Comparison of ENCODE assay signal across 8 cellular contexts in the genomic region with DNA sequence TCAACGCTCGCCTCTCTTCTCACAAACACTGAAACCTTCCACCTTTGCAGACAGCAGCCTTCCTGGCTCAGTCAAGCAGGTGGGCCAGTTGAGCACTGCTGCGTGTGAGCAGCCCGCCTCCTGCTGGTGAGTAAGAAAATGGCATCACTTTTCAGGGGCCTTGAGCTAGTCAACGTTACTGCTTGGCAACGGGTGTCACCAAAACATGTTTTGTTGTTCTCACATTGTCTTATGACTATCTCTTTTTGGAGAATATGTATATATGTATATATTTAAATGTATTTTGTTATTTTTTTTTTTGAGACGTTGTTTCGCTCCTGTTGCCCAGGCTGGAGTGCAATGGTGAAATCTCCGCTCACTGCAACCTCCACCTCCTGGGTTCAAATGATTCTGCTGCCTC.
DNase-seq lines count a peak whose midpoint lies in the region; ATAC-seq and TF ChIP-seq lines count a peak whose summit lies in the region.

No MANE protein-coding gene starts in this region.

- no peaks in the 10 kb centered on the region for H3F3A ChIP-seq in GM23338 (replicated peaks; ENCODE audit: low read depth)

- no peak overlapping the region for H3K27ac Mint-ChIP-seq in GM23338
- H3K27ac Mint-ChIP-seq in activated naive CD4-positive, alpha-beta T cell treated with anti-CD3 and anti-CD28 coated beads for 36 hours, result no peak overlapping the region

- no peaks in the 10 kb centered on the region for H3K27me3 ChIP-seq in GM06990 (replicated peaks; ENCODE audit: control insufficient read depth, insufficient read depth, low read length)
- H3K27me3 ChIP-seq in GM23338 (ENCODE audit: insufficient read depth), result no peaks in the 10 kb centered on the region

- no peaks in the 10 kb centered on the region for H3K4me1 ChIP-seq in GM23338 (ENCODE audit: insufficient read depth)

- H3K36me3 ChIP-seq in GM06990 (ENCODE audit: control insufficient read depth, insufficient read depth, low read length), result no peaks in the 10 kb centered on the region
- no peaks in the 10 kb centered on the region for H3K36me3 ChIP-seq in GM23338 (ENCODE audit: insufficient read depth)

- H3K79me2 ChIP-seq in GM23338 (replicated peaks; ENCODE audit: insufficient read depth), result no peaks in the 10 kb centered on the region

- H2AFZ ChIP-seq in GM23338, result no peak overlapping the region

- H3K4me2 ChIP-seq in GM23338, result no peak overlapping the region

- H3K27ac ChIP-seq in GM23338 (ENCODE audit: low read depth), result no peak overlapping the region

- no peak overlapping the region for H3K4me3 Mint-ChIP-seq in GM23338
- no peak overlapping the region for H3K4me3 Mint-ChIP-seq in activated naive CD4-positive, alpha-beta T cell treated with anti-CD3 and anti-CD28 coated beads for 36 hours

- TF ChIP-seq CTCF in GM06990 (IDR thresholded peaks at IDR 0.05; ENCODE audit: insufficient read depth, low read length, poor library complexity, severe bottlenecking) (peak; percentile 90), GM23338 (conservative IDR thresholded peaks at IDR 0.05; ENCODE audit: low read depth in 2 of 2) (peak; percentile 97 to 99), LNCAP (IDR thresholded peaks at IDR 0.05) (peak; percentile 96), retinal pigment epithelial cell (conservative IDR thresholded peaks at IDR 0.05; ENCODE audit: low read depth, low read length) (peak; percentile 95)

- no peaks in the 10 kb centered on the region for H3K36me3 Mint-ChIP-seq in GM23338 (ENCODE audit: low read depth)
- no peaks in the 10 kb centered on the region for H3K36me3 Mint-ChIP-seq in activated naive CD4-positive, alpha-beta T cell treated with anti-CD3 and anti-CD28 coated beads for 36 hours (ENCODE audit: low read depth)

- ATAC-seq in GM23338, result peak; percentile 79
- peak; percentile 77 for ATAC-seq in SK-N-SH treated with all-trans-retinoic acid at 6 μM for 48 hours

- H4K20me1 ChIP-seq in GM23338 (replicated peaks; ENCODE audit: insufficient read depth), result no peaks in the 10 kb centered on the region

- DNase-seq in GM06990 (ENCODE audit: extremely low read depth, insufficient read length), result peak; percentile 31
- peak; percentile 87 for DNase-seq in GM23338 (ENCODE audit: low spot score)
- peak; percentile 75 for DNase-seq in activated naive CD4-positive, alpha-beta T cell treated with anti-CD3 and anti-CD28 coated beads for 36 hours
- peak; percentile 51 to 91 (median 79) for DNase-seq in head of caudate nucleus
- DNase-seq in retinal pigment epithelial cell (ENCODE audit: low read depth), result peak; percentile 58
- DNase-seq in GOT3 (lab: John Stamatoyannopoulos, UW), result no peak

- intact Hi-C loops in activated naive CD4-positive, alpha-beta T cell treated with anti-CD3 and anti-CD28 coated beads for 36 hours (cut with micrococcal nuclease), result loop anchor here (1.0 to 5.0 kb wide), 9 partner anchors 99 to 851 kb away; a partner anchor contains a TSS
- intact Hi-C loops in head of caudate nucleus (cut with DNase I), result loop anchor here (5.0 kb wide), 1 partner anchor 269 kb away; no protein-coding TSS in a partner anchor

- H3K27me3 Mint-ChIP-seq in GM23338 (ENCODE audit: insufficient read depth, low read depth, poor library complexity), result peaks cover 9% of the 10 kb centered on the region
- no peaks in the 10 kb centered on the region for H3K27me3 Mint-ChIP-seq in activated naive CD4-positive, alpha-beta T cell treated with anti-CD3 and anti-CD28 coated beads for 36 hours (ENCODE audit: low read depth)

- no peaks in the 10 kb centered on the region for H3K9me2 ChIP-seq in GM23338 (ENCODE audit: insufficient read depth)

- CTCF ChIA-PET in activated naive CD4-positive, alpha-beta T cell treated with anti-CD3 and anti-CD28 coated beads for 36 hours (lab: Charles Lee), result interaction anchor here (0.6 to 14.5 kb wide), 40 partner anchors 9 to 637 kb away, joined by 3 to 241 read pairs (median 4); no protein-coding TSS in a partner anchor

- H3K4me3 ChIP-seq in GM06990 (replicated peaks; ENCODE audit: low read depth, low read length) (no peak overlapping the region), GM23338 (no peak overlapping the region), retinal pigment epithelial cell (ENCODE audit: low read length) (no peak overlapping the region)

- peaks cover 3% of the 10 kb centered on the region; the same call in 1 of the 3 replicates for H3K4me1 Mint-ChIP-seq in GM23338
- H3K4me1 Mint-ChIP-seq in activated naive CD4-positive, alpha-beta T cell treated with anti-CD3 and anti-CD28 coated beads for 36 hours (ENCODE audit: low read depth), result no peaks in the 10 kb centered on the region

- H3K9me3 Mint-ChIP-seq in GM23338, result no peaks in the 10 kb centered on the region; the same call in 2 of the 3 replicates
- no peaks in the 10 kb centered on the region for H3K9me3 Mint-ChIP-seq in activated naive CD4-positive, alpha-beta T cell treated with anti-CD3 and anti-CD28 coated beads for 36 hours

TF ChIP-seq in GM23338, 12 proteins besides CTCF, POLR2A, EP300 and RAD21 (continues in another document):
- TF ChIP-seq ZNF331 (CRISPR knock-in tag; IDR thresholded peaks at IDR 0.05; ENCODE audit: low read depth), result no peak
- TF ChIP-seq POLR2AphosphoS5 (IDR thresholded peaks at IDR 0.05; ENCODE audit: low read depth), result no peak
- no peak for TF ChIP-seq EZH2 (IDR thresholded peaks at IDR 0.05; ENCODE audit: low read depth, unreplicated experiment)
- TF ChIP-seq CREB1 (CRISPR knock-in tag; IDR thresholded peaks at IDR 0.05; ENCODE audit: low read depth), result no peak
- no peak for TF ChIP-seq STAT1 (IDR thresholded peaks at IDR 0.05; ENCODE audit: unreplicated experiment)
- no peak for TF ChIP-seq JUNB (IDR thresholded peaks at IDR 0.05; ENCODE audit: unreplicated experiment)
- TF ChIP-seq ZNF114 (CRISPR knock-in tag; IDR thresholded peaks at IDR 0.05), result no peak
- TF ChIP-seq EZH2phosphoT487 (IDR thresholded peaks at IDR 0.05; ENCODE audit: unreplicated experiment), result no peak
- TF ChIP-seq, protein P1, sequence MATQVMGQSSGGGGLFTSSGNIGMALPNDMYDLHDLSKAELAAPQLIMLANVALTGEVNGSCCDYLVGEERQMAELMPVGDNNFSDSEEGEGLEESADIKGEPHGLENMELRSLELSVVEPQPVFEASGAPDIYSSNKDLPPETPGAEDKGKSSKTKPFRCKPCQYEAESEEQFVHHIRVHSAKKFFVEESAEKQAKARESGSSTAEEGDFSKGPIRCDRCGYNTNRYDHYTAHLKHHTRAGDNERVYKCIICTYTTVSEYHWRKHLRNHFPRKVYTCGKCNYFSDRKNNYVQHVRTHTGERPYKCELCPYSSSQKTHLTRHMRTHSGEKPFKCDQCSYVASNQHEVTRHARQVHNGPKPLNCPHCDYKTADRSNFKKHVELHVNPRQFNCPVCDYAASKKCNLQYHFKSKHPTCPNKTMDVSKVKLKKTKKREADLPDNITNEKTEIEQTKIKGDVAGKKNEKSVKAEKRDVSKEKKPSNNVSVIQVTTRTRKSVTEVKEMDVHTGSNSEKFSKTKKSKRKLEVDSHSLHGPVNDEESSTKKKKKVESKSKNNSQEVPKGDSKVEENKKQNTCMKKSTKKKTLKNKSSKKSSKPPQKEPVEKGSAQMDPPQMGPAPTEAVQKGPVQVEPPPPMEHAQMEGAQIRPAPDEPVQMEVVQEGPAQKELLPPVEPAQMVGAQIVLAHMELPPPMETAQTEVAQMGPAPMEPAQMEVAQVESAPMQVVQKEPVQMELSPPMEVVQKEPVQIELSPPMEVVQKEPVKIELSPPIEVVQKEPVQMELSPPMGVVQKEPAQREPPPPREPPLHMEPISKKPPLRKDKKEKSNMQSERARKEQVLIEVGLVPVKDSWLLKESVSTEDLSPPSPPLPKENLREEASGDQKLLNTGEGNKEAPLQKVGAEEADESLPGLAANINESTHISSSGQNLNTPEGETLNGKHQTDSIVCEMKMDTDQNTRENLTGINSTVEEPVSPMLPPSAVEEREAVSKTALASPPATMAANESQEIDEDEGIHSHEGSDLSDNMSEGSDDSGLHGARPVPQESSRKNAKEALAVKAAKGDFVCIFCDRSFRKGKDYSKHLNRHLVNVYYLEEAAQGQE (IDR thresholded peaks at IDR 0.05; ENCODE audit: unreplicated experiment), result no peak

TF ChIP-seq in SK-N-SH treated with all-trans-retinoic acid at 6 μM for 48 hours, 23 proteins besides CTCF, POLR2A, EP300 and RAD21 (continues in another document):
- TF ChIP-seq ARNTL (CRISPR knock-in tag; IDR thresholded peaks at IDR 0.05; ENCODE audit: borderline replicate concordance, low read depth) (no peak), ZNF8 (CRISPR knock-in tag; IDR thresholded peaks at IDR 0.05) (no peak), ZNF565 (CRISPR knock-in tag; conservative IDR thresholded peaks at IDR 0.05; ENCODE audit: low read depth) (no peak), ZNF70 (CRISPR knock-in tag; IDR thresholded peaks at IDR 0.05) (no peak), TOX (CRISPR knock-in tag; IDR thresholded peaks at IDR 0.05; ENCODE audit: borderline replicate concordance) (no peak), GLIS3 (CRISPR knock-in tag; IDR thresholded peaks at IDR 0.05) (no peak), BACH2 (CRISPR knock-in tag; IDR thresholded peaks at IDR 0.05; ENCODE audit: borderline replicate concordance) (no peak), CSDC2 (CRISPR knock-in tag; IDR thresholded peaks at IDR 0.05) (no peak)
- TF ChIP-seq, protein P2, sequence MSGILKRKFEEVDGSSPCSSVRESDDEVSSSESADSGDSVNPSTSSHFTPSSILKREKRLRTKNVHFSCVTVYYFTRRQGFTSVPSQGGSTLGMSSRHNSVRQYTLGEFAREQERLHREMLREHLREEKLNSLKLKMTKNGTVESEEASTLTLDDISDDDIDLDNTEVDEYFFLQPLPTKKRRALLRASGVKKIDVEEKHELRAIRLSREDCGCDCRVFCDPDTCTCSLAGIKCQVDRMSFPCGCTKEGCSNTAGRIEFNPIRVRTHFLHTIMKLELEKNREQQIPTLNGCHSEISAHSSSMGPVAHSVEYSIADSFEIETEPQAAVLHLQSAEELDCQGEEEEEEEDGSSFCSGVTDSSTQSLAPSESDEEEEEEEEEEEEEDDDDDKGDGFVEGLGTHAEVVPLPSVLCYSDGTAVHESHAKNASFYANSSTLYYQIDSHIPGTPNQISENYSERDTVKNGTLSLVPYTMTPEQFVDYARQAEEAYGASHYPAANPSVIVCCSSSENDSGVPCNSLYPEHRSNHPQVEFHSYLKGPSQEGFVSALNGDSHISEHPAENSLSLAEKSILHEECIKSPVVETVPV (CRISPR knock-in tag; IDR thresholded peaks at IDR 0.05), result no peak
